In the genomic region with DNA sequence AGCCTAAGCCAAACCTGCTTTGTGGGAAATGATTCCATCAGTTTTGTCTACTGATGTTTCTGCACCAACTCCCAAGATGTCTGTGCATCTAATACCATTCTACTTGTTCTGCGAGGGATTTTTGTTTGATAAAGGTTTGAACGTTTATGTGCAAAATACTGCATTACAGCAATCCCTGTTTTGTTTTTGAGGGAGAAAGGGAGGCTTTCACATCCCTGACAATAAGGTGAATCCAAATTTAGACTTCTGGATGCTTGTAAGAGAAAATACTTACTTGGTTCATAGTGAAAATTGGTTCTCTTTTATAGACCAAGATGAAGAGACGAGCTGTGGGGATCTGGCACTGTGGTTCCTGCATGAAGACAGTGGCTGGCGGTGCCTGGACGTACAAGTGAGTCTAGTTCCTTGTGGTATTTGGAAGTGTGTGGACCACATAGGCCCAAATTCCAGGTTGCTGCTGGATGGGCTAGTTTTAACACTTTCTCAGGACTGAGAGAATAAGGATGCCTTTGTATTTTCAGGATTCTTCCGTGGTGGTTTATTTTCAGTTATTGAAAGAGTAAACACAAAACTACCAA, we compare ENCODE assay signal across 8 cellular contexts. TPM values are rescaled to one million over a fixed set of nuclear protein-coding genes. Genes with fewer than 3 reads are reported as not detected.
DNase-seq lines count a peak whose midpoint lies in the region; ATAC-seq and TF ChIP-seq lines count a peak whose summit lies in the region.

No MANE protein-coding gene starts in this region.

- peak overlapping the region; percentile 96 for H3K4me2 ChIP-seq in SK-N-SH

- peak overlapping the region; percentile 93 for H3K27ac Mint-ChIP-seq in activated CD8-positive, alpha-beta memory T cell treated with anti-CD3 and anti-CD28 coated beads, Interleukin-2, amount 10 ng/mL, durations not matched to agents 7 days and 5 days

- H3K4me1 ChIP-seq in SK-N-SH (ENCODE audit: control insufficient read depth in 1 of 2, insufficient read depth in 2 of 2, low read depth in 1 of 2, low read length in 1 of 2) = peaks cover 29 to 44% of the 10 kb centered on the region in 2 experiments
- peaks cover 16% of the 10 kb centered on the region for H3K4me1 ChIP-seq in iPS-18a (ENCODE audit: control insufficient read depth, low read depth, low read length)
- peaks cover 20% of the 10 kb centered on the region for H3K4me1 ChIP-seq in stomach smooth muscle (ENCODE audit: control insufficient read depth, insufficient read depth, low read length)

- H3K9me3 ChIP-seq in SK-N-SH (no peaks in the 10 kb centered on the region), iPS-18a (ENCODE audit: control insufficient read depth, low read depth, low read length) (no peaks in the 10 kb centered on the region), stomach smooth muscle (ENCODE audit: control insufficient read depth in 2 of 2, low read length in 2 of 2) (no peaks in the 10 kb centered on the region)

- H3K4me1 Mint-ChIP-seq in activated CD8-positive, alpha-beta memory T cell treated with anti-CD3 and anti-CD28 coated beads, Interleukin-2, amount 10 ng/mL, durations not matched to agents 7 days and 5 days = peaks cover 69% of the 10 kb centered on the region

- peaks cover 76% of the 10 kb centered on the region for H3K79me2 ChIP-seq in SK-N-SH (ENCODE audit: insufficient read depth)

- 4% methylated on average over 6 of the region's 6 CpGs for WGBS in SK-N-SH (ENCODE audit: low lambda C conversion rate)

- H3K9ac ChIP-seq in SK-N-SH = peak overlapping the region; percentile 95
- H3K9ac ChIP-seq in iPS-18a (ENCODE audit: low read length) = peak overlapping the region; percentile 97
- H3K9ac ChIP-seq in stomach smooth muscle (ENCODE audit: low read length in 2 of 2) = peak overlapping the region; percentile 88 to 97

- H3K36me3 ChIP-seq in SK-N-SH (replicated peaks in 1 of 2; ENCODE audit: control insufficient read depth in 1 of 2, insufficient read depth in 2 of 2, low read length in 1 of 2) (peaks cover 54 to 55% of the 10 kb centered on the region in 2 experiments), iPS-18a (ENCODE audit: control insufficient read depth, low read depth, low read length) (peaks cover 56% of the 10 kb centered on the region), stomach smooth muscle (ENCODE audit: control insufficient read depth in 2 of 2, insufficient read depth in 2 of 2, low read length in 2 of 2) (peaks cover 32 to 40% of the 10 kb centered on the region in 2 donors)

- POLR2A ChIA-PET in SK-N-SH (lab: Yijun Ruan, JAX) (interaction anchor here (0.7 to 1.5 kb wide), 2 partner anchors 14 to 127 kb away, joined by 3 read pairs; a partner anchor contains a TSS), GM10248 (lab: Yijun Ruan, JAX) (no interaction called here)

- H3F3A ChIP-seq in SK-N-SH (replicated peaks; ENCODE audit: insufficient read depth) = peaks cover 71% of the 10 kb centered on the region

- H3K9me3 Mint-ChIP-seq in activated CD8-positive, alpha-beta memory T cell treated with anti-CD3 and anti-CD28 coated beads, Interleukin-2, amount 10 ng/mL, durations not matched to agents 7 days and 5 days (ENCODE audit: low read depth) = no peaks in the 10 kb centered on the region

- no peaks in the 10 kb centered on the region for H3K9me2 ChIP-seq in SK-N-SH

- CTCF ChIA-PET in SK-N-SH (lab: Yijun Ruan, JAX) (no interaction called here), GM10248 (lab: Yijun Ruan, JAX) (no interaction called here)
- CTCF ChIA-PET in activated CD8-positive, alpha-beta memory T cell treated with anti-CD3 and anti-CD28 coated beads, Interleukin-2, amount 10 ng/mL, durations not matched to agents 7 days and 5 days (lab: Charles Lee) = no interaction called here

- TF ChIP-seq EP300 in SK-N-SH (IDR thresholded peaks at IDR 0.05; ENCODE audit: borderline replicate concordance in 1 of 2, low read depth in 1 of 2, low read length in 1 of 2) = no peak

- peak overlapping the region; percentile 100 for H3K4me3 Mint-ChIP-seq in activated CD8-positive, alpha-beta memory T cell treated with anti-CD3 and anti-CD28 coated beads, Interleukin-2, amount 10 ng/mL, durations not matched to agents 7 days and 5 days

- no peaks in the 10 kb centered on the region for H3K27me3 Mint-ChIP-seq in activated CD8-positive, alpha-beta memory T cell treated with anti-CD3 and anti-CD28 coated beads, Interleukin-2, amount 10 ng/mL, durations not matched to agents 7 days and 5 days

- ATAC-seq in SK-N-SH treated with all-trans-retinoic acid at 6 μM for 48 hours = no peak
- ATAC-seq in activated CD8-positive, alpha-beta memory T cell treated with anti-CD3 and anti-CD28 coated beads, Interleukin-2, amount 10 ng/mL, durations not matched to agents 7 days and 5 days = no peak

- TF ChIP-seq RAD21 in SK-N-SH (IDR thresholded peaks at IDR 0.05; ENCODE audit: low read length) = no peak

- no peak overlapping the region for H2AFZ ChIP-seq in SK-N-SH (ENCODE audit: low read depth)

- peaks cover 46% of the 10 kb centered on the region for H4K20me1 ChIP-seq in SK-N-SH (ENCODE audit: insufficient read depth)

- H3K4me3 ChIP-seq in SK-N-SH (ENCODE audit: low read depth in 2 of 2, low read length in 1 of 2) (peak overlapping the region; percentile 83 to 89), iPS-18a (ENCODE audit: low read length) (peak overlapping the region; percentile 96), stomach smooth muscle (ENCODE audit: low read length in 2 of 2) (peak overlapping the region; percentile 72 to 96)

- DNase-seq in SK-N-SH (no peak), NCI-H510A (lab: John Stamatoyannopoulos, UW) (no peak), GM10248 (ENCODE audit: extremely low spot score) (no peak), UCSD-AML1 (lab: John Stamatoyannopoulos, UW; ENCODE audit: unreplicated experiment) (no peak)
- DNase-seq in activated CD8-positive, alpha-beta memory T cell treated with anti-CD3 and anti-CD28 coated beads, Interleukin-2, amount 10 ng/mL, durations not matched to agents 7 days and 5 days = no peak

- H3K27me3 ChIP-seq in SK-N-SH (ENCODE audit: insufficient read depth) (no peaks in the 10 kb centered on the region), iPS-18a (ENCODE audit: control insufficient read depth, insufficient read depth, low read length) (no peaks in the 10 kb centered on the region), stomach smooth muscle (ENCODE audit: control insufficient read depth in 1 of 2, insufficient read depth in 2 of 2, low read length in 2 of 2) (no peaks in the 10 kb centered on the region)

- H3K27ac ChIP-seq in SK-N-SH (ENCODE audit: low read depth in 2 of 2, low read length in 1 of 2) (peak overlapping the region; percentile 71 to 78; a peak in 3 of 4 replicates), iPS-18a (ENCODE audit: low read length) (peak overlapping the region; percentile 72), stomach smooth muscle (ENCODE audit: low read length) (peak overlapping the region; percentile 87)

- TF ChIP-seq CTCF in SK-N-SH (IDR thresholded peaks at IDR 0.05) (no peak), GM10248 (IDR thresholded peaks at IDR 0.05; ENCODE audit: control extremely low read depth, extremely low read depth, low read depth, missing control alignments) (no peak)

- H3K36me3 Mint-ChIP-seq in activated CD8-positive, alpha-beta memory T cell treated with anti-CD3 and anti-CD28 coated beads, Interleukin-2, amount 10 ng/mL, durations not matched to agents 7 days and 5 days = peaks cover 62% of the 10 kb centered on the region

TF ChIP-seq in SK-N-SH, 30 proteins besides CTCF, POLR2A, EP300 and RAD21 (continues in another document):
- TF ChIP-seq GABPA (IDR thresholded peaks at IDR 0.05; ENCODE audit: low read depth) = no peak
- no peak for TF ChIP-seq TCF12 (IDR thresholded peaks at IDR 0.05)
- TF ChIP-seq SIN3A (IDR thresholded peaks at IDR 0.05; ENCODE audit: borderline replicate concordance, low read depth, low read length) = no peak

TF ChIP-seq in SK-N-SH treated with all-trans-retinoic acid at 6 μM for 48 hours, 23 proteins besides CTCF, POLR2A, EP300 and RAD21 (continues in another document):
- TF ChIP-seq ZFP30 (CRISPR knock-in tag; IDR thresholded peaks at IDR 0.05) (no peak), ISL1 (CRISPR knock-in tag; IDR thresholded peaks at IDR 0.05) (no peak), GLIS3 (CRISPR knock-in tag; IDR thresholded peaks at IDR 0.05) (no peak)
- TF ChIP-seq, protein P1, sequence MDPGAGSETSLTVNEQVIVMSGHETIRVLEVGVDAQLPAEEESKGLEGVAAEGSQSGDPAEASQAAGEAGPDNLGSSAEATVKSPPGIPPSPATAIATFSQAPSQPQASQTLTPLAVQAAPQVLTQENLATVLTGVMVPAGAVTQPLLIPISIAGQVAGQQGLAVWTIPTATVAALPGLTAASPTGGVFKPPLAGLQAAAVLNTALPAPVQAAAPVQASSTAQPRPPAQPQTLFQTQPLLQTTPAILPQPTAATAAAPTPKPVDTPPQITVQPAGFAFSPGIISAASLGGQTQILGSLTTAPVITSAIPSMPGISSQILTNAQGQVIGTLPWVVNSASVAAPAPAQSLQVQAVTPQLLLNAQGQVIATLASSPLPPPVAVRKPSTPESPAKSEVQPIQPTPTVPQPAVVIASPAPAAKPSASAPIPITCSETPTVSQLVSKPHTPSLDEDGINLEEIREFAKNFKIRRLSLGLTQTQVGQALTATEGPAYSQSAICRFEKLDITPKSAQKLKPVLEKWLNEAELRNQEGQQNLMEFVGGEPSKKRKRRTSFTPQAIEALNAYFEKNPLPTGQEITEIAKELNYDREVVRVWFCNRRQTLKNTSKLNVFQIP (CRISPR knock-in tag; IDR thresholded peaks at IDR 0.05; ENCODE audit: borderline replicate concordance, low read depth) = no peak
- TF ChIP-seq, protein P2, sequence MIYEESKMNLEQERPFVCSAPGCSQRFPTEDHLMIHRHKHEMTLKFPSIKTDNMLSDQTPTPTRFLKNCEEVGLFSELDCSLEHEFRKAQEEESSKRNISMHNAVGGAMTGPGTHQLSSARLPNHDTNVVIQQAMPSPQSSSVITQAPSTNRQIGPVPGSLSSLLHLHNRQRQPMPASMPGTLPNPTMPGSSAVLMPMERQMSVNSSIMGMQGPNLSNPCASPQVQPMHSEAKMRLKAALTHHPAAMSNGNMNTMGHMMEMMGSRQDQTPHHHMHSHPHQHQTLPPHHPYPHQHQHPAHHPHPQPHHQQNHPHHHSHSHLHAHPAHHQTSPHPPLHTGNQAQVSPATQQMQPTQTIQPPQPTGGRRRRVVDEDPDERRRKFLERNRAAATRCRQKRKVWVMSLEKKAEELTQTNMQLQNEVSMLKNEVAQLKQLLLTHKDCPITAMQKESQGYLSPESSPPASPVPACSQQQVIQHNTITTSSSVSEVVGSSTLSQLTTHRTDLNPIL (CRISPR knock-in tag; IDR thresholded peaks at IDR 0.05; ENCODE audit: low read depth) = no peak

RNA-seq across cellular contexts. Expression of a gene that starts 1.1 kb away (rescaled TPM):
- 2,018 and 3,014 TPM in 2 replicates for polyA plus RNA-seq in SK-N-SH (2012; rRNA removed)
- polyA plus RNA-seq in SK-N-SH (2012; cell fraction: cytosol; rRNA removed) = 1,664 and 2,199 TPM in 2 replicates
- 828 and 1,169 TPM in 2 replicates for polyA plus RNA-seq in SK-N-SH (2012; cell fraction: nucleus; rRNA removed)
- total RNA-seq in activated CD8-positive, alpha-beta memory T cell treated with anti-CD3 and anti-CD28 coated beads, Interleukin-2, amount 10 ng/mL, durations not matched to agents 7 days and 5 days = 1,000 to 10,000 TPM; 2,001 to 2,301 TPM
